In genomic region chr9:15386465-15386864, GRCh38 we compare ENCODE assay signal across 7 cellular contexts.
"Had no signal": no experiment of that assay in that cellular context is flagged by ENCODE, and none has a peak within 500 bp of the region (broad histone marks: within the 10 kb centered on the region; RNA-seq: fewer than 3 reads in every experiment).

No MANE protein-coding gene starts in this region.

- H3K9me3 ChIP-seq: HAP-1 had no signal

- H3K4me1 ChIP-seq: HAP-1 had no signal

- H2AFZ ChIP-seq: GM23248 had no signal

- H3K9ac ChIP-seq: GM23248 had no signal

- DNase-seq: GM23248, GOT3, H7, HFFc6, IMR-90 had no signal

- H3K4me3 ChIP-seq: GM23248, HAP-1 had no signal

- H3K27ac ChIP-seq: GM23248, HL-60 had no signal

- H3K36me3 ChIP-seq: HAP-1 had no signal
